Comparison of ENCODE assay signal across 31 cellular contexts in the genomic region with DNA sequence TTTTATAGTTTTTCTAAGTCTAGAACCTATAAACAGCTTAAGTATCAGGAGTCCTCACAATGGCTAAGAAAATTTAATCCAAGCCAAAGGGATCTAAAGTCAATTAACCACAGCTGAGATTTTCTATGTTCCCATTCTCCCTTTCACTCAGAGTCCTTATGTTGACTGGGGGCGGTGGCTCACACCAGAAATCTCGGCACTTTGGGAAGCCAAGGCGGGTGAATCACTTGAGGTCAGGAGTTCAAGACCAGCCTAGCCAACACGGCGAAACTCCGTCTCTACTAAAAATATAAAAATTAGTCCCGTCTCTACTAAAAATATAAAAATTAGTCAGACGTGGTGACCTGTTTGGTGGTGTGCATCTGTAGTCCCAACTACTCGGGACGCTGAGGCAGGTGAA.
"Had no signal": no experiment of that assay in that cellular context is flagged by ENCODE, and none has a peak within 500 bp of the region (broad histone marks: within the 10 kb centered on the region; RNA-seq: fewer than 3 reads in every experiment).

No MANE protein-coding gene starts in this region.

- H3K27me3 Mint-ChIP-seq: activated CD4-positive, alpha-beta T cell treated with anti-CD3 and anti-CD28 coated beads, Interleukin-2, amount 10 ng/mL, durations not matched to agents 7 days and 5 days; activated CD8-positive, alpha-beta T cell treated with anti-CD3 and anti-CD28 coated beads for 36 hours; progenitor cell of endocrine pancreas; stimulated activated naive CD8-positive, alpha-beta T cell treated with anti-CD3 and anti-CD28 coated beads, Interleukin-15, Interleukin-2, amounts not matched to agents 100 ng/mL and 50 ng/mL, for 24 hours; type B pancreatic cell had no signal

- H3K9me3 ChIP-seq: body of pancreas, esophagus muscularis mucosa, heart right ventricle, left lung, lower lobe of right lung, ovary, right lobe of liver, thoracic aorta, uterus had no signal

- H3K27ac ChIP-seq: body of pancreas, cardiac muscle cell, esophagus muscularis mucosa, heart right ventricle, left lung, lower lobe of right lung, ovary, right lobe of liver, skin epidermis, thoracic aorta, uterus had no signal

- H3K36me3 Mint-ChIP-seq: natural killer cell had no signal

- H3K4me3 ChIP-seq: body of pancreas, cardiac muscle cell, esophagus muscularis mucosa, heart right ventricle, left lung, lower lobe of right lung, ovary, right lobe of liver, skin epidermis, thoracic aorta, uterus had no signal

- DNase-seq: activated CD4-positive, alpha-beta T cell treated with anti-CD3 and anti-CD28 coated beads, Interleukin-2, amount 10 ng/mL, durations not matched to agents 7 days and 5 days; activated CD4-positive, CD25-positive, alpha-beta regulatory T cell treated with anti-CD3 and anti-CD28 coated beads, Interleukin-2, amount 50 U/mL, for 72 hours; activated CD8-positive, alpha-beta T cell treated with anti-CD3 and anti-CD28 coated beads for 36 hours; activated naive CD4-positive, alpha-beta T cell; activated T-cell treated with anti-CD3 and anti-CD28 coated beads, Interleukin-2, amount 50 U/mL, for 48 hours; anterior cingulate cortex; body of pancreas; cerebellar nuclear complex; cortex of kidney; foreskin melanocyte; heart right ventricle; left lung; lower lobe of right lung; mesenchymal stem cell; natural killer cell; ovary; right lobe of liver; stimulated activated CD4-positive, alpha-beta T cell treated with anti-CD3 and anti-CD28 coated beads, Interleukin-12 subunit alpha, Interleukin-12 subunit beta, amount 100 ng/mL, for 4 hours; stimulated activated CD4-positive, alpha-beta T cell treated with anti-CD3 and anti-CD28 coated beads, Interleukin-4, amount 100 ng/mL, for 1 hour; T1000; uterus had no signal

- H3K36me3 ChIP-seq: cardiac muscle cell, esophagus muscularis mucosa, left lung, lower lobe of right lung, ovary, right lobe of liver, thoracic aorta, uterus had no signal

- ATAC-seq: activated CD8-positive, alpha-beta T cell treated with anti-CD3 and anti-CD28 coated beads for 36 hours; activated naive CD4-positive, alpha-beta T cell treated with anti-CD3 and anti-CD28 coated beads, Interleukin-2, amount 50 U/mL, for 72 hours; body of pancreas; heart right ventricle; left lung; lower lobe of right lung; natural killer cell; right lobe of liver had no signal

- H3K9me3 Mint-ChIP-seq: activated CD4-positive, alpha-beta T cell treated with anti-CD3 and anti-CD28 coated beads, Interleukin-2, amount 10 ng/mL, durations not matched to agents 7 days and 5 days; activated CD8-positive, alpha-beta T cell treated with anti-CD3 and anti-CD28 coated beads for 36 hours; activated naive CD4-positive, alpha-beta T cell treated with anti-CD3 and anti-CD28 coated beads, Interleukin-2, amount 50 U/mL, for 72 hours; activated T-helper 2 cell treated with anti-CD3 and anti-CD28 coated beads, Interferon-gamma antibody, Interleukin-2, Interleukin-4, amounts not matched to agents 10 μg/mL and 5 μg/mL and 100 μg/mL, durations not matched to agents 14 hours and 24 hours and 36 hours; natural killer cell; stimulated activated naive CD8-positive, alpha-beta T cell treated with anti-CD3 and anti-CD28 coated beads, Interleukin-15, Interleukin-2, amounts not matched to agents 100 ng/mL and 50 ng/mL, for 24 hours; T-helper 1 cell treated with Interleukin-12 subunit alpha and Interleukin-12 subunit beta and Interleukin-4 antibody, amounts not matched to agents 30 μg/mL and 1 μg/mL, for 36 hours; type B pancreatic cell had no signal

- H3K4me3 Mint-ChIP-seq: activated CD4-positive, alpha-beta T cell treated with anti-CD3 and anti-CD28 coated beads, Interleukin-2, amount 10 ng/mL, durations not matched to agents 7 days and 5 days; activated CD8-positive, alpha-beta T cell treated with anti-CD3 and anti-CD28 coated beads for 36 hours; natural killer cell; stimulated activated naive CD8-positive, alpha-beta T cell treated with anti-CD3 and anti-CD28 coated beads, Interleukin-15, Interleukin-2, amounts not matched to agents 100 ng/mL and 50 ng/mL, for 24 hours; T-helper 1 cell treated with Interleukin-12 subunit alpha and Interleukin-12 subunit beta and Interleukin-4 antibody, amounts not matched to agents 30 μg/mL and 1 μg/mL, for 36 hours; type B pancreatic cell had no signal

- H3K27ac Mint-ChIP-seq: activated CD8-positive, alpha-beta T cell treated with anti-CD3 and anti-CD28 coated beads for 36 hours; activated naive CD4-positive, alpha-beta T cell treated with anti-CD3 and anti-CD28 coated beads, Interleukin-2, amount 50 U/mL, for 72 hours; activated T-helper 2 cell treated with anti-CD3 and anti-CD28 coated beads, Interferon-gamma antibody, Interleukin-2, Interleukin-4, amounts not matched to agents 10 μg/mL and 5 μg/mL and 100 μg/mL, durations not matched to agents 14 hours and 24 hours and 36 hours; natural killer cell; stimulated activated naive CD8-positive, alpha-beta T cell treated with anti-CD3 and anti-CD28 coated beads, Interleukin-15, Interleukin-2, amounts not matched to agents 100 ng/mL and 50 ng/mL, for 24 hours; type B pancreatic cell had no signal

- H3K27me3 ChIP-seq: body of pancreas, cardiac muscle cell, esophagus muscularis mucosa, heart right ventricle, left lung, ovary, right lobe of liver, uterus had no signal
